14 cellular contexts compared by ENCODE assay signal in the genomic region with DNA sequence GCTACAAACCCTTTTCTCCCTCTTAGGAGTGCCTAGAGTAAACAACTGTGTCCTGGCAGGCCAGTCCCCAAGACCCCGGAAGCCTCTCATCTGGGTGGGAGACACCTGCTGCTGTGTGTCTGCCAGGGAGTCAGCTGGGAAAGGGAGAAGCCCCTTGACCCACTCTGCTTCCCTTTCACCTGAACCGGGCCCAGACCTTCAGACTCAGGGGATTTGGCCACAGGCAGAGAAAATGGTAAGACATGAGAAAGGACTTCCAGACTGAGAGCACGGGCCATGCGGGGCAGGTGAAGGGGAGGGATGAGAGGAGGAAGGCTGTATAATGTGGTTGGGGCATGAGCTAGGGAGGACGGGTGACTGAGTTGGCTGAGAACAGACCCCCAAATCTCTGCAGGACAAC. TPM values are rescaled to one million over a fixed set of nuclear protein-coding genes. Genes with fewer than 3 reads are reported as not detected.
DNase-seq lines count a peak whose midpoint lies in the region; ATAC-seq and TF ChIP-seq lines count a peak whose summit lies in the region.
"Had no signal": no experiment of that assay in that cellular context is flagged by ENCODE, and none has a peak within 500 bp of the region (broad histone marks: within the 10 kb centered on the region; RNA-seq: fewer than 3 reads in every experiment).

No MANE protein-coding gene starts in this region.

- no peaks in the 10 kb centered on the region for H3K9me3 ChIP-seq in Karpas-422 (ENCODE audit: low read length)
- H3K9me3 ChIP-seq: BLaER1 had no signal

- H3K9ac ChIP-seq in Karpas-422 (ENCODE audit: low read length), result peak overlapping the region; percentile 12; the same call in 1 of the 2 replicates
- H3K9ac ChIP-seq: BLaER1 had no signal

- no peaks in the 10 kb centered on the region for H4K20me1 ChIP-seq in Karpas-422 (ENCODE audit: insufficient read depth, low read depth, low read length)

- H3K4me1 ChIP-seq in Karpas-422 (ENCODE audit: low read length), result peaks cover 100% of the 10 kb centered on the region

- no peak for TF ChIP-seq CTCF in chondrocyte (IDR thresholded peaks at IDR 0.05)

- H3K9me2 ChIP-seq in Karpas-422 (replicated peaks; ENCODE audit: insufficient read depth, low read length), result no peaks in the 10 kb centered on the region

- no peak for ATAC-seq in stimulated activated effector memory CD8-positive, alpha-beta T cell treated with anti-CD3 and anti-CD28 coated beads, Interleukin-12 subunit alpha, Interleukin-12 subunit beta, amount 100 ng/mL, for 72 hours
- ATAC-seq in GM19023 (IDR thresholded peaks at IDR 0.05; ENCODE audit: unreplicated experiment), result no peak
- ATAC-seq in HG03439 (IDR thresholded peaks at IDR 0.05; ENCODE audit: unreplicated experiment), result no peak
- ATAC-seq: HepG2 had no signal

- H3K79me2 ChIP-seq in Karpas-422 (ENCODE audit: low read length), result no peaks in the 10 kb centered on the region

- no peak overlapping the region for H3K4me3 Mint-ChIP-seq in chondrocyte (ENCODE audit: unreplicated experiment)
- H3K4me3 Mint-ChIP-seq in stimulated activated effector memory CD8-positive, alpha-beta T cell treated with anti-CD3 and anti-CD28 coated beads, Interleukin-12 subunit alpha, Interleukin-12 subunit beta, amount 100 ng/mL, for 72 hours, result no peak overlapping the region
- H3K4me3 Mint-ChIP-seq: CD4-positive, alpha-beta memory T cell; H9 had no signal

- no peaks in the 10 kb centered on the region for H3K27me3 ChIP-seq in Karpas-422 (ENCODE audit: low read length)
- H3K27me3 ChIP-seq: BLaER1 had no signal

- DNase-seq in DMS53 (lab: John Stamatoyannopoulos, UW), result peak; percentile 71
- DNase-seq in Karpas-422, result no peak
- DNase-seq in chondrocyte (ENCODE audit: low spot score), result peak; percentile 32
- no peak for DNase-seq in stimulated activated effector memory CD8-positive, alpha-beta T cell treated with anti-CD3 and anti-CD28 coated beads, Interleukin-12 subunit alpha, Interleukin-12 subunit beta, amount 100 ng/mL, for 72 hours (ENCODE audit: low spot score in 2 of 2)
- DNase-seq in stimulated activated CD8-positive, alpha-beta memory T cell treated with anti-CD3 and anti-CD28 coated beads, Interleukin-4, amount 100 ng/mL, for 48 hours, result no peak
- DNase-seq in pons (ENCODE audit: low spot score), result no peak
- DNase-seq: 8988T; CD4-positive, alpha-beta memory T cell; H9 had no signal

- no peak overlapping the region for H3K27ac Mint-ChIP-seq in chondrocyte (ENCODE audit: unreplicated experiment)
- peak overlapping the region; percentile 7 for H3K27ac Mint-ChIP-seq in stimulated activated effector memory CD8-positive, alpha-beta T cell treated with anti-CD3 and anti-CD28 coated beads, Interleukin-12 subunit alpha, Interleukin-12 subunit beta, amount 100 ng/mL, for 72 hours
- H3K27ac Mint-ChIP-seq: CD14-positive monocyte had no signal

- no peaks in the 10 kb centered on the region for H3K4me1 Mint-ChIP-seq in chondrocyte (ENCODE audit: low read depth)
- peaks cover 23% of the 10 kb centered on the region for H3K4me1 Mint-ChIP-seq in stimulated activated effector memory CD8-positive, alpha-beta T cell treated with anti-CD3 and anti-CD28 coated beads, Interleukin-12 subunit alpha, Interleukin-12 subunit beta, amount 100 ng/mL, for 72 hours

- H3K36me3 Mint-ChIP-seq in chondrocyte (ENCODE audit: low read depth), result no peaks in the 10 kb centered on the region
- no peaks in the 10 kb centered on the region for H3K36me3 Mint-ChIP-seq in stimulated activated effector memory CD8-positive, alpha-beta T cell treated with anti-CD3 and anti-CD28 coated beads, Interleukin-12 subunit alpha, Interleukin-12 subunit beta, amount 100 ng/mL, for 72 hours
- H3K36me3 Mint-ChIP-seq: CD4-positive, alpha-beta memory T cell had no signal

- H3K9me3 Mint-ChIP-seq in chondrocyte (ENCODE audit: low read depth), result no peaks in the 10 kb centered on the region
- no peaks in the 10 kb centered on the region for H3K9me3 Mint-ChIP-seq in stimulated activated effector memory CD8-positive, alpha-beta T cell treated with anti-CD3 and anti-CD28 coated beads, Interleukin-12 subunit alpha, Interleukin-12 subunit beta, amount 100 ng/mL, for 72 hours
- H3K9me3 Mint-ChIP-seq: CD4-positive, alpha-beta memory T cell; H9 had no signal

- peak overlapping the region; percentile 96 for H3K27ac ChIP-seq in Karpas-422 (ENCODE audit: low read length)
- H3K27ac ChIP-seq: BLaER1 had no signal

- no peak overlapping the region for H3K4me3 ChIP-seq in Karpas-422 (ENCODE audit: low read length)
- H3K4me3 ChIP-seq: BLaER1 had no signal

- no peak overlapping the region for H3K4me2 ChIP-seq in Karpas-422 (ENCODE audit: low read depth, low read length, poor library complexity, severe bottlenecking)
- H3K4me2 ChIP-seq: BLaER1 had no signal

- H3K36me3 ChIP-seq in Karpas-422 (ENCODE audit: insufficient read depth, low read length), result peaks cover 2% of the 10 kb centered on the region; the same call in 1 of the 2 replicates

- H3K27me3 Mint-ChIP-seq in chondrocyte (ENCODE audit: low read depth), result no peaks in the 10 kb centered on the region
- H3K27me3 Mint-ChIP-seq: CD4-positive, alpha-beta memory T cell had no signal

- H2AFZ ChIP-seq in Karpas-422 (ENCODE audit: low read length), result no peak overlapping the region

RNA-seq across cellular contexts. Expression of a gene that starts 36.0 kb away (rescaled TPM):
- total RNA-seq in Karpas-422 (2014; rRNA removed; shearing (Covaris generic); ENCODE audit: low replicate concordance), result not detected in 2 replicates
- total RNA-seq in chondrocyte, result not detected in 3 replicates
- total RNA-seq: CD4-positive, alpha-beta memory T cell; H9 had no signal

Comparison
In these comparisons a context has a peak if more than half of its experiments do, and no peak if none do; other contexts are left out.
1. DNase-seq: peak in DMS53 (single experiment) and chondrocyte (single experiment); none in Karpas-422 (single experiment), stimulated activated effector memory CD8-positive, alpha-beta T cell treated with anti-CD3 and anti-CD28 coated beads, Interleukin-12 subunit alpha, Interleukin-12 subunit beta, amount 100 ng/mL, for 72 hours (0 of 2), stimulated activated CD8-positive, alpha-beta memory T cell treated with anti-CD3 and anti-CD28 coated beads, Interleukin-4, amount 100 ng/mL, for 48 hours (single experiment) and pons (single experiment).